Comparison of ENCODE assay signal across 16 cellular contexts in the genomic region with DNA sequence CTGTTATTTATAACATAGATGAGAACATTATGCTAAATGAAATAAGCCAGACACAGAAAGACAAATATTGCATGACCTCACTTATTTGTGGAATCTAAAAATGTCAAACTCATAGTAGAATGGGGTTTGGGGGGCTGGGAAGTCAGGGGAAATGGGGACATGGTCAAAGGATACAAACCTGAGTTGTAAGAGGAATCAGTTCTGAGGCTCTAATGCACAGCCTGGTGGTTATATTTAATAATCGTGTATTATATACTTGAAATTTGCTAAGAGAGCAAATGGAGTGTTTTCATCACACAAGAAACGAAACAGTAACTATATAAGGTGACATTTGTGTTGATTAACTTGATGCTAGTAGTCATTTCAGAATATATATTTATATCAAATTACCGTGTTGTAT. TPM values are rescaled to one million over a fixed set of nuclear protein-coding genes. Genes with fewer than 3 reads are reported as not detected.
DNase-seq lines count a peak whose midpoint lies in the region; TF ChIP-seq lines count a peak whose summit lies in the region.
"Had no signal": no experiment of that assay in that cellular context is flagged by ENCODE, and none has a peak within 500 bp of the region (broad histone marks: within the 10 kb centered on the region; RNA-seq: fewer than 3 reads in every experiment).

No MANE protein-coding gene starts in this region.

- no peaks in the 10 kb centered on the region for H3K27me3 ChIP-seq in DOHH2 (ENCODE audit: control insufficient read depth, low read length)
- no peaks in the 10 kb centered on the region for H3K27me3 ChIP-seq in Loucy (ENCODE audit: insufficient read depth, low read length, poor library complexity, severe bottlenecking)
- H3K27me3 ChIP-seq in adrenal gland: no peaks in the 10 kb centered on the region
- H3K27me3 ChIP-seq: Peyer's patch, suprapubic skin had no signal

- H3K4me1 ChIP-seq in DOHH2 (ENCODE audit: control insufficient read depth, low read length) (peaks cover 58% of the 10 kb centered on the region), Loucy (ENCODE audit: insufficient read depth, low read length, poor library complexity, severe bottlenecking) (peaks cover 52% of the 10 kb centered on the region), adrenal gland (replicated peaks in 1 of 2) (no peaks in the 10 kb centered on the region)

- peak; percentile 59 for DNase-seq in dermis blood vessel endothelial cell
- DNase-seq in lung microvascular endothelial cell (ENCODE audit: low read depth in 2 of 2): peak; percentile 49 to 50
- no peak for DNase-seq in central memory CD4-positive, alpha-beta T cell
- no peak for DNase-seq in adrenal gland
- DNase-seq in anterior cingulate cortex (lab: John Stamatoyannopoulos, UW): no peak
- DNase-seq: activated CD4-positive, alpha-beta memory T cell treated with anti-CD3 and anti-CD28 coated beads, Interleukin-2, amount 10 ng/mL, durations not matched to agents 7 days and 5 days; activated T-cell treated with anti-CD3 and anti-CD28 coated beads, Interleukin-2, amount 50 U/mL, for 4 hours; GF-D8; immature natural killer cell; Peyer's patch; stimulated activated CD4-positive, alpha-beta T cell treated with anti-CD3 and anti-CD28 coated beads, Interleukin-4, amount 100 ng/mL, for 1 hour; stimulated activated CD8-positive, alpha-beta memory T cell treated with anti-CD3 and anti-CD28 coated beads, Interleukin-4, amount 100 ng/mL, for 48 hours had no signal

- H3F3A ChIP-seq in DOHH2 (ENCODE audit: control insufficient read depth, insufficient read depth): peaks cover 19% of the 10 kb centered on the region
- H3F3A ChIP-seq in Loucy (ENCODE audit: low read depth): peaks cover 5% of the 10 kb centered on the region; the same call in 1 of the 2 replicates

- peak overlapping the region; percentile 87 for H3K27ac ChIP-seq in DOHH2 (ENCODE audit: low read depth, low read length)
- H3K27ac ChIP-seq in adrenal gland: no peak overlapping the region
- H3K27ac ChIP-seq: VCaP had no signal

- H3K9me3 ChIP-seq in DOHH2 (ENCODE audit: control insufficient read depth, insufficient read depth, low read length) (no peaks in the 10 kb centered on the region), Loucy (ENCODE audit: insufficient read depth, low read depth, low read length) (no peaks in the 10 kb centered on the region), adrenal gland (replicated peaks in 1 of 3) (no peaks in the 10 kb centered on the region)
- H3K9me3 ChIP-seq: Peyer's patch, suprapubic skin had no signal

- H3K36me3 ChIP-seq in DOHH2 (ENCODE audit: control insufficient read depth, low read length): no peaks in the 10 kb centered on the region
- H3K36me3 ChIP-seq in Loucy (ENCODE audit: insufficient read depth, low read length): no peaks in the 10 kb centered on the region
- H3K36me3 ChIP-seq in adrenal gland (replicated peaks in 1 of 2): no peaks in the 10 kb centered on the region
- H3K36me3 ChIP-seq: Peyer's patch, suprapubic skin had no signal

- TF ChIP-seq CTCF in DOHH2 (IDR thresholded peaks at IDR 0.05; ENCODE audit: low read depth, low read length, poor library complexity, severe bottlenecking) (no peak), Loucy (conservative IDR thresholded peaks at IDR 0.05; ENCODE audit: low read length) (peak; percentile 26; the same call in 1 of the 2 replicates), adrenal gland (IDR thresholded peaks at IDR 0.05) (no peak)

- H4K20me1 ChIP-seq in DOHH2 (ENCODE audit: control insufficient read depth, insufficient read depth, low read depth, low read length) (no peaks in the 10 kb centered on the region), Loucy (ENCODE audit: insufficient read depth, low read length, poor library complexity, severe bottlenecking) (no peaks in the 10 kb centered on the region)

- peak overlapping the region; percentile 15 for H3K9ac ChIP-seq in Loucy (ENCODE audit: low read depth, low read length, poor library complexity, severe bottlenecking)

- no peak for TF ChIP-seq POLR2A in adrenal gland (IDR thresholded peaks at IDR 0.05)

- intact Hi-C loops in adrenal gland (cut with DNase I): no loop called here

- H3K79me2 ChIP-seq in DOHH2 (ENCODE audit: control insufficient read depth, low read length): no peaks in the 10 kb centered on the region
- no peaks in the 10 kb centered on the region for H3K79me2 ChIP-seq in Loucy (ENCODE audit: insufficient read depth, low read length)

- H3K4me2 ChIP-seq in DOHH2 (ENCODE audit: low read length) (no peak overlapping the region), Loucy (ENCODE audit: low read depth, low read length, poor library complexity, severe bottlenecking) (no peak overlapping the region)

- H3K9me2 ChIP-seq in DOHH2 (replicated peaks; ENCODE audit: control insufficient read depth, low read length) (no peaks in the 10 kb centered on the region), Loucy (replicated peaks; ENCODE audit: low read depth, low read length) (no peaks in the 10 kb centered on the region)

- no peak overlapping the region for H3K4me3 ChIP-seq in DOHH2 (ENCODE audit: low read length)
- H3K4me3 ChIP-seq in Loucy (ENCODE audit: low read length, poor library complexity, severe bottlenecking): no peak overlapping the region
- no peak overlapping the region for H3K4me3 ChIP-seq in adrenal gland
- H3K4me3 ChIP-seq: Peyer's patch, suprapubic skin had no signal

- 0 out of 2 replicates have a peak overlapping the region, but pooled peaks have one; percentile 67 for H2AFZ ChIP-seq in Loucy (ENCODE audit: low read length)

- 66 to 74% (median 69%) methylated on average over 3 of the region's 3 CpGs for WGBS in adrenal gland, 4 donors

RNA-seq across cellular contexts. Expression of gene GFOD1, which starts 40.8 kb away (rescaled TPM):
- total RNA-seq in dermis blood vessel endothelial cell: 40.1 and 41.7 TPM in 2 replicates
- total RNA-seq in lung microvascular endothelial cell: 14.1 and 14.6 TPM in 2 replicates
- total RNA-seq in adrenal gland: 1 to 10 TPM; 3.7 to 7.7 (median 5.2) TPM
- polyA plus RNA-seq in adrenal gland: 1 to 10 TPM; 1.9 to 4.3 (median 3.3) TPM

RNA-seq across cellular contexts. Expression of gene SIRT5, which starts 46.2 kb away (rescaled TPM):
- total RNA-seq in dermis blood vessel endothelial cell: 9.7 and 10.6 TPM in 2 replicates
- 6.8 and 7.1 TPM in 2 replicates for total RNA-seq in lung microvascular endothelial cell
- 10 to 100 TPM in 5 of 8 donors, 1 to 10 TPM in 3; 6.6 to 18.2 (median 11.3) TPM for total RNA-seq in adrenal gland
- polyA plus RNA-seq in adrenal gland: 10 to 100 TPM in 1 of 3 donors, 1 to 10 TPM in 2; 7.1 to 11.6 (median 7.2) TPM

Comparison
In these comparisons a context has a peak if more than half of its experiments do, and no peak if none do; other contexts are left out.
1. DNase-seq: peak in dermis blood vessel endothelial cell (single experiment) and lung microvascular endothelial cell (2 of 2); none in central memory CD4-positive, alpha-beta T cell (single experiment), adrenal gland (0 of 7) and anterior cingulate cortex (0 of 58).